10 cellular contexts compared by ENCODE assay signal in the genomic region with DNA sequence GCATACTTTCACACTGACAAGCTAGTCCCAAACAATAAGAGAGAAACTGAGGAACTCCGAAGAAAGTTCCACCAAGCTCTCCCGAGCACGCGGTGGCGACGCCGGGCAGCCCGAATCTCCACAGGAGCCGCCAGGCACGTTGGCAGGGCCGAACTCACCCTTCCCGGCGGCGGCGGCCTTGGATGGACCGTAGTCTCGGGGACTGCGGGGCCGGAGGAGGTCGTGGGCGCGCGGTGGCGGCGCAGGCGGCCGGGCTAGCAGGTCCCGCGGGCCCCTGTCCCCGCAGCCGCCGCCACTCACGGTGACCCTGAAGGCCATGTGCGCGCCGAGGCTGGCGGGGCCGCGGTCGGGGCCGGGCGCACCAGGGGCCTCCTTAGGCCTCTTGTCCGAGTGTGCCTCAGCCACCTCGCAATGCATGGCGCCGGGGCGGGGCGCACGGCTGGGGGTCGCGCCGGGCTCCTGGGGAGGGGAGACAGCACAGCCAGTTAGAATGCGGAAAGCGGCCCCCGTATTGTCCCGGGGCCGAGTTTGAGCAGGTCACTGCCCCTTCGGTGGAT. TPM values are rescaled to one million over a fixed set of nuclear protein-coding genes. Genes with fewer than 3 reads are reported as not detected.
A peak's percentile ranks its signal among the peaks of the same experiment; 100 is the strongest.
DNase-seq lines count a peak whose midpoint lies in the region; ATAC-seq and TF ChIP-seq lines count a peak whose summit lies in the region.
"Had no signal": no experiment of that assay in that cellular context is flagged by ENCODE, and none has a peak within 500 bp of the region (broad histone marks: within the 10 kb centered on the region; RNA-seq: fewer than 3 reads in every experiment).

No MANE protein-coding gene starts in this region.

- H3K27ac Mint-ChIP-seq in effector memory CD8-positive, alpha-beta T cell: no peak overlapping the region

- H3K27ac ChIP-seq in cardiac muscle cell (no peak overlapping the region), mesodermal cell (ENCODE audit: low read depth, low read length, severe bottlenecking) (no peak overlapping the region), upper lobe of left lung (no peak overlapping the region)

- peaks cover 50 to 75% of the 10 kb centered on the region in 2 donors for H3K27me3 Mint-ChIP-seq in effector memory CD8-positive, alpha-beta T cell

- H3K27me3 ChIP-seq in cardiac muscle cell (peaks cover 43% of the 10 kb centered on the region), upper lobe of left lung (peaks cover 0 to 31% (median 20%) of the 10 kb centered on the region in 4 donors)

- TF ChIP-seq EP300 in upper lobe of left lung (IDR thresholded peaks at IDR 0.05): no peak

- no peak for TF ChIP-seq POLR2A in upper lobe of left lung (IDR thresholded peaks at IDR 0.05)

- DNase-seq in cardiac muscle cell (ENCODE audit: low read depth in 1 of 2, low spot score in 1 of 2) (peak in 1 of 2 donors; percentile 43), cardiac septum (ENCODE audit: low spot score) (no peak), upper lobe of left lung (peak in 1 of 2 donors; percentile 87), NCI-H446 treated with DMSO at 0.1 percent for 48 hours (lab: John Stamatoyannopoulos, UW) (no peak), superior temporal gyrus (ENCODE audit: extremely low spot score) (no peak), NCI-H2107 (lab: John Stamatoyannopoulos, UW) (no peak)
- DNase-seq in effector memory CD8-positive, alpha-beta T cell: no peak
- DNase-seq: activated T-cell treated with anti-CD3 and anti-CD28 coated beads, Interleukin-2, amount 50 U/mL, for 1 hour; DMS153 had no signal

- H3K9me3 ChIP-seq in cardiac muscle cell (ENCODE audit: low read depth) (no peaks in the 10 kb centered on the region), mesodermal cell (ENCODE audit: control insufficient read depth, low read length) (peaks cover 2% of the 10 kb centered on the region), upper lobe of left lung (no peaks in the 10 kb centered on the region)

- H3K4me1 ChIP-seq in cardiac muscle cell (ENCODE audit: low read depth) (peaks cover 5% of the 10 kb centered on the region), mesodermal cell (ENCODE audit: control insufficient read depth, insufficient read depth, low read length, poor library complexity, severe bottlenecking) (peaks cover 59% of the 10 kb centered on the region), upper lobe of left lung (peaks cover 13 to 25% (median 22%) of the 10 kb centered on the region in 4 donors)

- H3K4me3 ChIP-seq in cardiac muscle cell (peak overlapping the region; percentile 53), mesodermal cell (ENCODE audit: extremely low read depth, insufficient read depth, low read length, poor library complexity, severe bottlenecking) (peak overlapping the region; percentile 55), upper lobe of left lung (peak overlapping the region in 3 of 4 donors; percentile 54 to 69 (median 62))

- peaks cover 0 to 1% of the 10 kb centered on the region in 2 donors for H3K9me3 Mint-ChIP-seq in effector memory CD8-positive, alpha-beta T cell

- H3K4me1 Mint-ChIP-seq in effector memory CD8-positive, alpha-beta T cell (ENCODE audit: low read depth in 2 of 2): no peaks in the 10 kb centered on the region

- TF ChIP-seq CTCF in cardiac muscle cell (IDR thresholded peaks at IDR 0.05; ENCODE audit: low read depth, low read length) (no peak), upper lobe of left lung (IDR thresholded peaks at IDR 0.05) (no peak)

- H3K4me3 Mint-ChIP-seq in effector memory CD8-positive, alpha-beta T cell: peak overlapping the region; percentile 21 to 50

- intact Hi-C loops in cardiac septum (cut with DNase I): loop anchor here (5.0 kb wide), 1 partner anchor 145 kb away; no protein-coding TSS in a partner anchor

- H3K36me3 Mint-ChIP-seq in effector memory CD8-positive, alpha-beta T cell (ENCODE audit: insufficient read depth): no peaks in the 10 kb centered on the region

- H3K36me3 ChIP-seq in cardiac muscle cell: no peaks in the 10 kb centered on the region
- H3K36me3 ChIP-seq in mesodermal cell (ENCODE audit: control insufficient read depth, insufficient read depth, low read length): no peaks in the 10 kb centered on the region
- no peaks in the 10 kb centered on the region for H3K36me3 ChIP-seq in upper lobe of left lung

- ATAC-seq in effector memory CD8-positive, alpha-beta T cell (replicated peaks): no peak
- peak in 1 of 2 donors; percentile 4 for ATAC-seq in upper lobe of left lung (ENCODE audit: low FRiP score in 2 of 2)

- 1 to 4% methylated on average over 47 of the region's 58 CpGs for WGBS in mesodermal cell (ENCODE audit: insufficient coverage in 2 of 2), 2 experiments
- whole genome bisulfite sequencing in upper lobe of left lung, 2 donors: 6 to 11% methylated on average over 11 to 31 of the region's 58 CpGs

RNA-seq across cellular contexts. Expression of a gene that starts 1.2 kb away (rescaled TPM):
- total RNA-seq in cardiac muscle cell (0.11 and 0.95 TPM in 2 replicates), cardiac septum (0.30 TPM), upper lobe of left lung (1 to 10 TPM in 1 of 6 donors, under 1 TPM in 1, not detected in 4; 0.26 to 1.0 TPM)
- 0.10 and 0.77 TPM in 2 replicates for polyA plus RNA-seq in cardiac muscle cell
- 1.00 TPM for polyA plus RNA-seq in mesodermal cell (2013, experiment 1 of 2)
- 0.81 TPM for polyA plus RNA-seq in mesodermal cell (2013, experiment 2 of 2)
